10 cellular contexts compared by ENCODE assay signal in the genomic region with DNA sequence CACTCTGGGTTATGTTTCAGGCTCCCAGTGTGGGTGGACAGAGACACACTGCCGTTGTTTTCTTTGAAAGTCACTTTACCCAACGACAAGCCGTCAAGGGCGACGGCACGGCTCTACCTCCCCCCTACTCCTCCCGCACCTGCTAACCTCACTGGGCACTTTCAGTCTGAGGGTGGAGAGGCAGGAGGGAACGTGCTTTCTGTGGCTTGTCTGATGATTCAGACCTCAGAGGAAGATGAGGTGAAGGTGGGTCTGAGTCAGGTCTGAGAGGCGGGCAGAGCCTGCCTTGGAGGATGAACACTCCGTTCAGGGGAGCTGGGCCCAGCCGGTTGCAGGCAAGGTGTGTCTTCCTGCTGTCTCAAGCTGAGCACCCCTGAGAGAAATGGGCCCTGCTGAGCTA.
DNase-seq lines count a peak whose midpoint lies in the region; ATAC-seq and TF ChIP-seq lines count a peak whose summit lies in the region.
"Had no signal": no experiment of that assay in that cellular context is flagged by ENCODE, and none has a peak within 500 bp of the region (broad histone marks: within the 10 kb centered on the region; RNA-seq: fewer than 3 reads in every experiment).

No MANE protein-coding gene starts in this region.

- H3K27me3 ChIP-seq in Caco-2 (replicated peaks; ENCODE audit: control insufficient read depth, insufficient read depth, low read length) = no peaks in the 10 kb centered on the region
- peaks cover 0 to 58% (median 34%) of the 10 kb centered on the region in 7 donors for H3K27me3 ChIP-seq in heart right ventricle

- CTCF ChIA-PET in activated CD4-positive, alpha-beta T cell treated with anti-CD3 and anti-CD28 coated beads, Interleukin-2, amount 10 ng/mL, durations not matched to agents 7 days and 5 days (lab: Charles Lee) = interaction anchor here (1.7 kb wide), 1 partner anchor 9 kb away, joined by 4 read pairs; no protein-coding TSS in a partner anchor
- CTCF ChIA-PET in Calu3 (lab: Charles Lee) (no interaction called here), Caco-2 (lab: Charles Lee) (no interaction called here)

- no peaks in the 10 kb centered on the region for H3K9me3 Mint-ChIP-seq in activated CD4-positive, alpha-beta T cell treated with anti-CD3 and anti-CD28 coated beads, Interleukin-2, amount 10 ng/mL, durations not matched to agents 7 days and 5 days
- H3K9me3 Mint-ChIP-seq in stimulated activated naive CD8-positive, alpha-beta T cell treated with anti-CD3 and anti-CD28 coated beads, Interleukin-15, amount 100 ng/mL, for 72 hours = peaks cover 9 to 17% of the 10 kb centered on the region in 2 donors
- H3K9me3 Mint-ChIP-seq in Calu3 (ENCODE audit: low read depth, unreplicated experiment) (no peaks in the 10 kb centered on the region), Caco-2 (ENCODE audit: unreplicated experiment) (peaks cover 8% of the 10 kb centered on the region)
- H3K9me3 Mint-ChIP-seq: neural crest cell had no signal

- peaks cover 62% of the 10 kb centered on the region for H3K4me1 Mint-ChIP-seq in activated CD4-positive, alpha-beta T cell treated with anti-CD3 and anti-CD28 coated beads, Interleukin-2, amount 10 ng/mL, durations not matched to agents 7 days and 5 days
- H3K4me1 Mint-ChIP-seq in stimulated activated naive CD8-positive, alpha-beta T cell treated with anti-CD3 and anti-CD28 coated beads, Interleukin-15, amount 100 ng/mL, for 72 hours = peaks cover 68% of the 10 kb centered on the region
- no peaks in the 10 kb centered on the region for H3K4me1 Mint-ChIP-seq in Calu3 (ENCODE audit: low read depth, unreplicated experiment)
- H3K4me1 Mint-ChIP-seq in Caco-2 (ENCODE audit: low read depth, unreplicated experiment) = no peaks in the 10 kb centered on the region
- H3K4me1 Mint-ChIP-seq: neural crest cell had no signal

- WGBS in heart right ventricle, 2 donors = 84 to 90% methylated on average over 11 of the region's 11 CpGs

- TF ChIP-seq CTCF in Calu3 (IDR thresholded peaks at IDR 0.05; ENCODE audit: unreplicated experiment) (no peak), Caco-2 (IDR thresholded peaks at IDR 0.05; ENCODE audit: insufficient read depth in 1 of 2, low read depth in 1 of 2, low read length in 1 of 2, severe bottlenecking in 1 of 2, unreplicated experiment in 1 of 2) (no peak), heart right ventricle (IDR thresholded peaks at IDR 0.05) (no peak)

- no peaks in the 10 kb centered on the region for H3K36me3 ChIP-seq in Caco-2 (ENCODE audit: control insufficient read depth, insufficient read depth, low read length)
- H3K36me3 ChIP-seq in heart right ventricle = no peaks in the 10 kb centered on the region

- peak; percentile 90 for ATAC-seq in stimulated activated naive CD8-positive, alpha-beta T cell treated with anti-CD3 and anti-CD28 coated beads, Interleukin-15, amount 100 ng/mL, for 72 hours
- ATAC-seq in heart right ventricle = no peak

- H3K36me3 Mint-ChIP-seq in activated CD4-positive, alpha-beta T cell treated with anti-CD3 and anti-CD28 coated beads, Interleukin-2, amount 10 ng/mL, durations not matched to agents 7 days and 5 days (ENCODE audit: low read depth) = no peaks in the 10 kb centered on the region
- H3K36me3 Mint-ChIP-seq in Calu3 (ENCODE audit: insufficient read depth, unreplicated experiment) (no peaks in the 10 kb centered on the region), Caco-2 (ENCODE audit: insufficient read depth, unreplicated experiment) (no peaks in the 10 kb centered on the region)

- peaks cover 2% of the 10 kb centered on the region for H3K27me3 Mint-ChIP-seq in activated CD4-positive, alpha-beta T cell treated with anti-CD3 and anti-CD28 coated beads, Interleukin-2, amount 10 ng/mL, durations not matched to agents 7 days and 5 days
- H3K27me3 Mint-ChIP-seq in stimulated activated naive CD8-positive, alpha-beta T cell treated with anti-CD3 and anti-CD28 coated beads, Interleukin-15, amount 100 ng/mL, for 72 hours = peaks cover 46% of the 10 kb centered on the region
- H3K27me3 Mint-ChIP-seq in Calu3 (ENCODE audit: unreplicated experiment) (peaks cover 68% of the 10 kb centered on the region), Caco-2 (ENCODE audit: insufficient read depth, unreplicated experiment) (peaks cover 12% of the 10 kb centered on the region)

- H3K4me3 Mint-ChIP-seq in activated CD4-positive, alpha-beta T cell treated with anti-CD3 and anti-CD28 coated beads, Interleukin-2, amount 10 ng/mL, durations not matched to agents 7 days and 5 days = no peak overlapping the region
- peak overlapping the region; percentile 34 to 36 for H3K4me3 Mint-ChIP-seq in stimulated activated naive CD8-positive, alpha-beta T cell treated with anti-CD3 and anti-CD28 coated beads, Interleukin-15, amount 100 ng/mL, for 72 hours
- H3K4me3 Mint-ChIP-seq in Calu3 (ENCODE audit: low read depth, unreplicated experiment) (no peak overlapping the region), Caco-2 (ENCODE audit: unreplicated experiment) (no peak overlapping the region)
- H3K4me3 Mint-ChIP-seq: neural crest cell had no signal

- intact Hi-C loops in Calu3 (cut with micrococcal nuclease; ENCODE audit: unreplicated experiment) = no loop called here
- intact Hi-C loops in Caco-2 (cut with micrococcal nuclease; ENCODE audit: unreplicated experiment) = no loop called here
- intact Hi-C loops in heart right ventricle (cut with DNase I) = no loop called here

- POLR2A ChIA-PET in activated CD4-positive, alpha-beta T cell treated with anti-CD3 and anti-CD28 coated beads, Interleukin-2, amount 10 ng/mL, durations not matched to agents 7 days and 5 days (lab: Charles Lee) = no interaction called here
- POLR2A ChIA-PET in Caco-2 (lab: Charles Lee) = no interaction called here

- BruUV-seq in Calu3 (replicated peaks; lab: Mats Ljungman, UMichigan) (no TSS peak), Caco-2 (replicated peaks; lab: Mats Ljungman, UMichigan) (no TSS peak)

- H3K4me1 ChIP-seq in Caco-2 (no peaks in the 10 kb centered on the region), heart right ventricle (no peaks in the 10 kb centered on the region)

- no peak overlapping the region for H3K27ac ChIP-seq in heart right ventricle

- H3K4me3 ChIP-seq in Caco-2 (ENCODE audit: low read depth, low read length) = no peak overlapping the region
- H3K4me3 ChIP-seq in heart right ventricle = no peak overlapping the region

- no peaks in the 10 kb centered on the region for H3K9me3 ChIP-seq in Caco-2
- no peaks in the 10 kb centered on the region for H3K9me3 ChIP-seq in heart right ventricle

- DNase-seq in activated CD4-positive, alpha-beta T cell treated with anti-CD3 and anti-CD28 coated beads, Interleukin-2, amount 10 ng/mL, durations not matched to agents 7 days and 5 days = peak; percentile 56
- DNase-seq in activated naive CD4-positive, alpha-beta T cell treated with Interleukin-2 at 50 U/mL for 16 hours = peak; percentile 75
- peak; percentile 15 to 45 for DNase-seq in stimulated activated CD4-positive, alpha-beta T cell treated with anti-CD3 and anti-CD28 coated beads, Interleukin-15, amount 100 ng/mL, for 1 hour (ENCODE audit: low read depth in 1 of 2, low spot score in 1 of 2)
- DNase-seq in stimulated activated naive CD8-positive, alpha-beta T cell treated with anti-CD3 and anti-CD28 coated beads, Interleukin-15, amount 100 ng/mL, for 72 hours = peak; percentile 83 to 89
- no peak for DNase-seq in Calu3
- no peak for DNase-seq in Caco-2
- DNase-seq in heart right ventricle = no peak
- DNase-seq: HCEC 1CT, NCI-H146 had no signal

- H3K27ac Mint-ChIP-seq in activated CD4-positive, alpha-beta T cell treated with anti-CD3 and anti-CD28 coated beads, Interleukin-2, amount 10 ng/mL, durations not matched to agents 7 days and 5 days = peak overlapping the region; percentile 54
- H3K27ac Mint-ChIP-seq in stimulated activated naive CD8-positive, alpha-beta T cell treated with anti-CD3 and anti-CD28 coated beads, Interleukin-15, amount 100 ng/mL, for 72 hours = no peak overlapping the region
- H3K27ac Mint-ChIP-seq in Calu3 (ENCODE audit: unreplicated experiment) = no peak overlapping the region
- no peak overlapping the region for H3K27ac Mint-ChIP-seq in Caco-2 (ENCODE audit: unreplicated experiment)

Comparison
In these comparisons a context has a peak if more than half of its experiments do, and no peak if none do; other contexts are left out.
1. DNase-seq: peak in activated CD4-positive, alpha-beta T cell treated with anti-CD3 and anti-CD28 coated beads, Interleukin-2, amount 10 ng/mL, durations not matched to agents 7 days and 5 days (single experiment), activated naive CD4-positive, alpha-beta T cell treated with Interleukin-2 at 50 U/mL for 16 hours (single experiment), stimulated activated CD4-positive, alpha-beta T cell treated with anti-CD3 and anti-CD28 coated beads, Interleukin-15, amount 100 ng/mL, for 1 hour (2 of 2) and stimulated activated naive CD8-positive, alpha-beta T cell treated with anti-CD3 and anti-CD28 coated beads, Interleukin-15, amount 100 ng/mL, for 72 hours (2 of 2); none in Calu3 (single experiment), Caco-2 (0 of 2) and heart right ventricle (0 of 2).
2. H3K4me3 Mint-ChIP-seq: peak in stimulated activated naive CD8-positive, alpha-beta T cell treated with anti-CD3 and anti-CD28 coated beads, Interleukin-15, amount 100 ng/mL, for 72 hours (2 of 2); none in activated CD4-positive, alpha-beta T cell treated with anti-CD3 and anti-CD28 coated beads, Interleukin-2, amount 10 ng/mL, durations not matched to agents 7 days and 5 days (single experiment), Calu3 (single experiment) and Caco-2 (single experiment).